12 cellular contexts compared by ENCODE assay signal in the genomic region with DNA sequence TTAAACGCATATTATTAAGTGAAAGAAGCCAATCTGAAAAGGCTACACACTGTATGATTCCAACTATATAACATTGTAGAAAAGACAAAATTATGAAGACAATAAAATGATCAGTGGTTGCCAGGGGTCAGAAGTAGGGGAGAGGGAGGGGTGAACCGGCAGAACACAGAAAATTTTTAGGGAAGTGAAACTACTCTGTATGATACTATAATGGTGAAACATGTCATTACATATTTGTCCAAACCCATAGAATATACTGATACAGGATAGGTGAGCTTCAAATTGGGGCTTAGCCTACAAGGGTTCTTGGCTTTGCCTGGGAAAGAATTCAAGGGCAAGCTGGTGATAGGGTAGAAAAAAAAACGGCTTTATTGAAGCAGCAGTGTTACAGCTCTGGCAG.
DNase-seq lines count a peak whose midpoint lies in the region; ATAC-seq lines count a peak whose summit lies in the region.
"Had no signal": no experiment of that assay in that cellular context is flagged by ENCODE, and none has a peak within 500 bp of the region (broad histone marks: within the 10 kb centered on the region; RNA-seq: fewer than 3 reads in every experiment).

No MANE protein-coding gene starts in this region.

- ATAC-seq in GM18519 (IDR thresholded peaks at IDR 0.05; ENCODE audit: low FRiP score, unreplicated experiment) (peak; percentile 96), GM21515 (IDR thresholded peaks at IDR 0.05; ENCODE audit: unreplicated experiment) (peak; percentile 93), HG03097 (IDR thresholded peaks at IDR 0.05; ENCODE audit: low FRiP score, unreplicated experiment) (peak; percentile 87)
- ATAC-seq: activated CD8-positive, alpha-beta memory T cell treated with anti-CD3 and anti-CD28 coated beads, Interleukin-2, amount 10 ng/mL, durations not matched to agents 7 days and 5 days had no signal

- DNase-seq in NOMO-1 (lab: John Stamatoyannopoulos, UW; ENCODE audit: unreplicated experiment in 2 of 2): peak; percentile 95
- no peak for DNase-seq in islet precursor cell
- DNase-seq in C1 segment of cervical spinal cord (lab: John Stamatoyannopoulos, UW): no peak
- DNase-seq in activated CD4-positive, alpha-beta T cell treated with anti-CD3 and anti-CD28 coated beads for 4 hours: no peak
- DNase-seq in HUDEP-2 (lab: John Stamatoyannopoulos, UW; ENCODE audit: unreplicated experiment in 76 of 76): no peak
- DNase-seq: activated CD8-positive, alpha-beta memory T cell treated with anti-CD3 and anti-CD28 coated beads, Interleukin-2, amount 10 ng/mL, durations not matched to agents 7 days and 5 days; IMR-90; NCI-H524; stimulated activated naive CD4-positive, alpha-beta T cell had no signal

Comparison
In these comparisons a context has a peak if more than half of its experiments do, and no peak if none do; other contexts are left out.
1. DNase-seq: peak in NOMO-1 (2 of 2); none in islet precursor cell (single experiment), C1 segment of cervical spinal cord (0 of 14), activated CD4-positive, alpha-beta T cell treated with anti-CD3 and anti-CD28 coated beads for 4 hours (0 of 2) and HUDEP-2 (0 of 76).
2. Peak in every context shown above with its lines, with median percentiles within 50 percentile points of each other: ATAC-seq.